In the genomic region with DNA sequence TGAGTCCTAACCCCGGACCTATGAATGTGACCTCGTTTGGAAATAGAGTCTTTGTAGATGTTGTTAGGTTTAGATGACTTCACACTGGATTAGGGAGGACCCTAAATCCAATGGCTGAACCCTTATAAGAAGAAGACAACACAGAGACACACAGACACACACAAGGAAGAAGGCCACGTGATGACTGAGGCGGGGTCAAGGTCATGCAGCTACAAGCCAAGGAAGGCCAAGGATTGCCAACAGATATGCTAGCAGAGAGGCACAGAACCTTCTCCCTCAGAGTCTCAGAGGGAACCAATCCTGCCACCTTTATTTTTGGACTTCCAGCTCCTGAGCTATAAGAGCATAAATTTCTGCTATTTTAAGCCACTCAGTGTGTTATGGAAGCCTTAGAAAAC, we compare ENCODE assay signal across 18 cellular contexts. TPM values are rescaled to one million over a fixed set of nuclear protein-coding genes. Genes with fewer than 3 reads are reported as not detected.
DNase-seq lines count a peak whose midpoint lies in the region; ATAC-seq and TF ChIP-seq lines count a peak whose summit lies in the region.
"Had no signal": no experiment of that assay in that cellular context is flagged by ENCODE, and none has a peak within 500 bp of the region (broad histone marks: within the 10 kb centered on the region; RNA-seq: fewer than 3 reads in every experiment).

No MANE protein-coding gene starts in this region.

- TF ChIP-seq CTCF in SK-N-SH (IDR thresholded peaks at IDR 0.05) (no peak), PC-9 (conservative IDR thresholded peaks at IDR 0.05) (no peak), mammary epithelial cell (conservative IDR thresholded peaks at IDR 0.05 in 1 of 2, IDR thresholded peaks at IDR 0.05 in 1 of 2; ENCODE audit: extremely low read depth in 1 of 2, insufficient read depth in 1 of 2, low read depth in 1 of 2, low read length in 2 of 2) (no peak), ovary (IDR thresholded peaks at IDR 0.05) (no peak), adrenal gland (IDR thresholded peaks at IDR 0.05) (no peak)

- H2AFZ ChIP-seq in SK-N-SH (ENCODE audit: low read depth) (no peak overlapping the region), PC-9 (peak overlapping the region; percentile 65; the same call in 1 of the 2 replicates), mammary epithelial cell (ENCODE audit: low read depth, low read length) (peak overlapping the region; percentile 12)

- H3K4me1 ChIP-seq in SK-N-SH (ENCODE audit: control insufficient read depth in 1 of 2, insufficient read depth in 2 of 2, low read depth in 1 of 2, low read length in 1 of 2) (peaks cover 36 to 60% of the 10 kb centered on the region in 2 experiments), PC-9 (replicated peaks; ENCODE audit: insufficient read depth) (peaks cover 83% of the 10 kb centered on the region), mammary epithelial cell (ENCODE audit: insufficient read depth, low read length) (peaks cover 73% of the 10 kb centered on the region), ovary (ENCODE audit: insufficient read depth) (peaks cover 64% of the 10 kb centered on the region), adrenal gland (replicated peaks in 1 of 2) (peaks cover 30 to 50% of the 10 kb centered on the region in 2 donors)

- intact Hi-C loops in PC-9 (cut with micrococcal nuclease; ENCODE audit: unreplicated experiment) = loop anchor here (1.0 kb wide), 1 partner anchor 8 kb away; no protein-coding TSS in a partner anchor
- intact Hi-C loops in mammary epithelial cell (cut with micrococcal nuclease) = loop anchor here (1.0 kb wide), 1 partner anchor 8 kb away; no protein-coding TSS in a partner anchor
- intact Hi-C loops in ovary (cut with DNase I) = no loop called here
- intact Hi-C loops in adrenal gland (cut with DNase I) = no loop called here

- POLR2A ChIA-PET in SK-N-SH (lab: Yijun Ruan, JAX) = no interaction called here
- POLR2A ChIA-PET in PC-9 (lab: Charles Lee; ENCODE audit: unreplicated experiment) = interaction anchor here (0.6 to 1.0 kb wide), 4 partner anchors 9 to 624 kb away, joined by 4 to 22 read pairs (median 4); no protein-coding TSS in a partner anchor

- peaks cover 96% of the 10 kb centered on the region for H3K79me2 ChIP-seq in SK-N-SH (ENCODE audit: insufficient read depth)
- H3K79me2 ChIP-seq in PC-9 (ENCODE audit: low read depth) = peaks cover 53% of the 10 kb centered on the region
- H3K79me2 ChIP-seq in mammary epithelial cell (ENCODE audit: insufficient read depth, low read length) = peaks cover 69% of the 10 kb centered on the region

- TF ChIP-seq POLR2A in ovary (IDR thresholded peaks at IDR 0.05) = no peak
- TF ChIP-seq POLR2A in adrenal gland (IDR thresholded peaks at IDR 0.05) = no peak

- H4K20me1 ChIP-seq in SK-N-SH (ENCODE audit: insufficient read depth) (peaks cover 12% of the 10 kb centered on the region), PC-9 (ENCODE audit: insufficient read depth) (no peaks in the 10 kb centered on the region), mammary epithelial cell (ENCODE audit: insufficient read depth, low read length) (no peaks in the 10 kb centered on the region)

- H3F3A ChIP-seq in SK-N-SH (replicated peaks; ENCODE audit: insufficient read depth) = peaks cover 51% of the 10 kb centered on the region
- H3F3A ChIP-seq in PC-9 (ENCODE audit: insufficient read depth, low read depth) = peaks cover 57% of the 10 kb centered on the region

- H3K4me3 ChIP-seq in SK-N-SH (ENCODE audit: low read depth in 2 of 2, low read length in 1 of 2) (no peak overlapping the region), PC-9 (no peak overlapping the region), mammary epithelial cell (replicated peaks in 1 of 3; ENCODE audit: insufficient read depth in 1 of 3, low read depth in 2 of 3, low read length in 3 of 3) (no peak overlapping the region), ovary (no peak overlapping the region), adrenal gland (no peak overlapping the region)
- H3K4me3 ChIP-seq: cardiac muscle cell, mucosa of descending colon, sigmoid colon had no signal

- 84% methylated on average over 4 of the region's 4 CpGs for WGBS in SK-N-SH (ENCODE audit: low lambda C conversion rate)
- 43% methylated on average over 4 of the region's 4 CpGs for WGBS in mammary epithelial cell (ENCODE audit: low coverage, missing lambda C conversion rate)
- WGBS in ovary, 3 donors = 54 to 58% (median 56%) methylated on average over 4 of the region's 4 CpGs
- WGBS in adrenal gland, 4 donors = 60 to 67% (median 64%) methylated on average over 4 of the region's 4 CpGs

- dilution Hi-C loops in mammary epithelial cell (cut with HindIII; ENCODE audit: low sequenced_read_pairs) = no loop called here

- CTCF ChIA-PET in SK-N-SH (lab: Yijun Ruan, JAX) = interaction anchor here (1.0 kb wide), 1 partner anchor 32 kb away, joined by 5 read pairs; the partner anchor contains the start of gene LTBP2
- CTCF ChIA-PET in PC-9 (lab: Charles Lee) = interaction anchor here (1.0 to 1.7 kb wide), 2 partner anchors 10 to 29 kb away, joined by 3 to 8 read pairs; no protein-coding TSS in a partner anchor
- CTCF ChIA-PET in mammary epithelial cell (lab: Charles Lee; ENCODE audit: low non-redundant PET) = no interaction called here

- H3K27me3 ChIP-seq in SK-N-SH (ENCODE audit: insufficient read depth) = no peaks in the 10 kb centered on the region
- no peaks in the 10 kb centered on the region for H3K27me3 ChIP-seq in PC-9 (ENCODE audit: insufficient read depth, low read depth)
- no peaks in the 10 kb centered on the region for H3K27me3 ChIP-seq in mammary epithelial cell (ENCODE audit: insufficient read depth, low read length)
- H3K27me3 ChIP-seq in ovary = no peaks in the 10 kb centered on the region
- H3K27me3 ChIP-seq in adrenal gland = no peaks in the 10 kb centered on the region
- H3K27me3 ChIP-seq: cardiac muscle cell, sigmoid colon had no signal

- TSS peak; percentile 89 for BruUV-seq in PC-9 (replicated peaks; lab: Mats Ljungman, UMichigan)
- TSS peak; percentile 73 for BruUV-seq in mammary epithelial cell (replicated peaks; lab: Mats Ljungman, UMichigan)

- no peak overlapping the region; the same call in 1 of the 2 replicates for H3K9ac ChIP-seq in SK-N-SH
- no peak overlapping the region for H3K9ac ChIP-seq in mammary epithelial cell (ENCODE audit: insufficient read depth, low read length)

- H3K27ac ChIP-seq in SK-N-SH (ENCODE audit: low read depth in 2 of 2, low read length in 1 of 2) = peak overlapping the region; percentile 50 to 73
- H3K27ac ChIP-seq in PC-9 = peak overlapping the region; percentile 94
- peak overlapping the region; percentile 88 for H3K27ac ChIP-seq in mammary epithelial cell (ENCODE audit: insufficient read depth, low read depth, low read length)
- H3K27ac ChIP-seq in ovary = peak overlapping the region; percentile 6 to 29
- peak overlapping the region in 1 of 5 donors; percentile 41 for H3K27ac ChIP-seq in adrenal gland
- H3K27ac ChIP-seq: 22Rv1, C4-2B, cardiac muscle cell, sigmoid colon had no signal

- peaks cover 5 to 23% of the 10 kb centered on the region in 2 experiments for H3K36me3 ChIP-seq in SK-N-SH (replicated peaks in 1 of 2; ENCODE audit: control insufficient read depth in 1 of 2, insufficient read depth in 2 of 2, low read length in 1 of 2)
- peaks cover 7% of the 10 kb centered on the region; the same call in 1 of the 2 replicates for H3K36me3 ChIP-seq in PC-9 (ENCODE audit: low read depth)
- peaks cover 5% of the 10 kb centered on the region for H3K36me3 ChIP-seq in mammary epithelial cell (ENCODE audit: insufficient read depth, low read length)
- no peaks in the 10 kb centered on the region for H3K36me3 ChIP-seq in ovary
- H3K36me3 ChIP-seq in adrenal gland (replicated peaks in 1 of 2) = no peaks in the 10 kb centered on the region
- H3K36me3 ChIP-seq: cardiac muscle cell, sigmoid colon had no signal

- ATAC-seq in SK-N-SH treated with all-trans-retinoic acid at 6 μM for 48 hours = no peak
- no peak for ATAC-seq in GM19395 (IDR thresholded peaks at IDR 0.05; ENCODE audit: unreplicated experiment)
- ATAC-seq: HepG2, mucosa of descending colon had no signal

- in situ Hi-C loops in mammary epithelial cell (cut with MboI; ENCODE audit: low sequenced_read_pairs in 2 of 2) = no loop called here

- H3K9me2 ChIP-seq in SK-N-SH = no peaks in the 10 kb centered on the region
- H3K9me2 ChIP-seq in PC-9 (ENCODE audit: insufficient read depth) = no peaks in the 10 kb centered on the region

- H3K4me2 ChIP-seq in SK-N-SH (no peak overlapping the region), PC-9 (peak overlapping the region; percentile 59), mammary epithelial cell (ENCODE audit: insufficient read depth, low read depth, low read length) (peak overlapping the region; percentile 40)

- DNase-seq in SK-N-SH = no peak
- DNase-seq in PC-9 = no peak
- DNase-seq in mammary epithelial cell = no peak
- peak in 3 of 5 donors; percentile 41 to 78 (median 64) for DNase-seq in ovary
- DNase-seq in adrenal gland = no peak
- DNase-seq in pons (ENCODE audit: low spot score) = no peak
- DNase-seq: activated gamma-delta T cell; effector memory CD4-positive, alpha-beta T cell; NCI-H2029 treated with DMSO at 0.1 percent for 48 hours; NCI-H524 treated with DMSO at 0.1 percent for 48 hours had no signal

- no peak for TF ChIP-seq RAD21 in SK-N-SH (IDR thresholded peaks at IDR 0.05; ENCODE audit: low read length)

- H3K9me3 ChIP-seq in SK-N-SH (no peaks in the 10 kb centered on the region), PC-9 (ENCODE audit: insufficient read depth, low read depth) (no peaks in the 10 kb centered on the region), mammary epithelial cell (replicated peaks; ENCODE audit: insufficient read depth, low read length) (no peaks in the 10 kb centered on the region), ovary (no peaks in the 10 kb centered on the region), adrenal gland (replicated peaks in 1 of 3) (no peaks in the 10 kb centered on the region)
- H3K9me3 ChIP-seq: mucosa of descending colon, sigmoid colon had no signal

- no peak for TF ChIP-seq EP300 in SK-N-SH (IDR thresholded peaks at IDR 0.05; ENCODE audit: borderline replicate concordance in 1 of 2, low read depth in 1 of 2, low read length in 1 of 2)
- no peak for TF ChIP-seq EP300 in ovary (IDR thresholded peaks at IDR 0.05)

TF ChIP-seq in SK-N-SH, 30 proteins besides CTCF, POLR2A, EP300 and RAD21 (continues in another document):
- TF ChIP-seq ELF1 (IDR thresholded peaks at IDR 0.05) = no peak
- TF ChIP-seq RCOR1 (IDR thresholded peaks at IDR 0.05; ENCODE audit: low read length) = no peak

TF ChIP-seq in SK-N-SH treated with all-trans-retinoic acid at 6 μM for 48 hours, 23 proteins besides CTCF, POLR2A, EP300 and RAD21 (continues in another document):
- TF ChIP-seq ZFP3 (CRISPR knock-in tag; IDR thresholded peaks at IDR 0.05) = no peak

RNA-seq across cellular contexts. Expression of gene LTBP2, which starts 31.8 kb away (rescaled TPM):
- 34.4 and 58.8 TPM in 2 replicates for polyA plus RNA-seq in SK-N-SH (2012; rRNA removed)
- 30.9 and 41.3 TPM in 2 replicates for polyA plus RNA-seq in SK-N-SH (2012; cell fraction: cytosol; rRNA removed)
- 136 and 138 TPM in 2 replicates for polyA plus RNA-seq in SK-N-SH (2012; cell fraction: nucleus; rRNA removed)
- 121 and 124 TPM in 2 replicates for total RNA-seq in PC-9 (2021)
- total RNA-seq in mammary epithelial cell = 100 to 1,000 TPM; 104 to 322 TPM
- 56.3 TPM for polyA plus RNA-seq in mammary epithelial cell
- 131 TPM for polyA minus RNA-seq in mammary epithelial cell
- 10 to 100 TPM; 31.4 to 85.0 (median 61.7) TPM for total RNA-seq in ovary
- 10 to 100 TPM; 32.2 to 37.8 TPM for polyA plus RNA-seq in ovary
- 10 to 100 TPM in 2 of 8 donors, 1 to 10 TPM in 6; 2.3 to 17.0 (median 7.3) TPM for total RNA-seq in adrenal gland
- polyA plus RNA-seq in adrenal gland = 1 to 10 TPM; 2.1 to 2.4 (median 2.2) TPM

Comparison
In these comparisons a context has a peak if more than half of its experiments do, and no peak if none do; other contexts are left out.
1. DNase-seq: peak in ovary (3 of 5); none in SK-N-SH (single experiment), PC-9 (0 of 2), mammary epithelial cell (single experiment), adrenal gland (0 of 7) and pons (single experiment).
2. intact Hi-C loops: an anchor here in PC-9 (1.0 kb wide) and mammary epithelial cell (1.0 kb wide); none called in ovary and adrenal gland.